ENCODE assay signal across 8 cellular contexts in genomic region chr19:45250832-45251451, GRCh38. TPM values are rescaled to one million over a fixed set of nuclear protein-coding genes. Genes with fewer than 3 reads are reported as not detected.
DNase-seq lines count a peak whose midpoint lies in the region; ATAC-seq and TF ChIP-seq lines count a peak whose summit lies in the region.

TSS of gene MARK4 (plus strand) at chr19:45251271. CDS start at chr19:45251589, 318 bp downstream.

- H3K9ac ChIP-seq in liver (ENCODE audit: low read depth in 1 of 2, low read length in 2 of 2): peak within 1 kb of the TSS; percentile 70 to 81

- H3K9me3 ChIP-seq in liver (ENCODE audit: control insufficient read depth in 4 of 4, low read length in 3 of 4): no peaks in the 10 kb centered on the region

- H3K4me3 ChIP-seq in dorsolateral prefrontal cortex (peak within 1 kb of the TSS; percentile 62 to 90 (median 82)), liver (ENCODE audit: low read depth in 1 of 3, low read length in 3 of 3) (peak within 1 kb of the TSS; percentile 82 to 92 (median 90))

- peak; percentile 51 for DNase-seq in ACHN
- peak; percentile 95 for DNase-seq in GM19238 (ENCODE audit: insufficient read length, low spot score)
- DNase-seq in NCI-H460 (ENCODE audit: extremely low read depth, low read depth): peak; percentile 36
- DNase-seq in activated CD4-positive, alpha-beta T cell treated with anti-CD3 and anti-CD28 coated beads, Interleukin-2, amount 50 U/mL, for 24 hours (ENCODE audit: low read depth in 1 of 2, low spot score in 1 of 2): peak; percentile 25 to 46
- DNase-seq in dorsolateral prefrontal cortex: peak in 7 of 10 donors; percentile 12 to 65 (median 49)
- DNase-seq in stimulated activated CD4-positive, alpha-beta T cell treated with anti-CD3 and anti-CD28 coated beads, Interleukin-4, amount 100 ng/mL, for 1 hour: peak; percentile 64

- in situ Hi-C loops in ACHN (cut with HindIII; ENCODE audit: low pct_ligation_motif_present, low pct_unique_long_range_greater_than_20kb, low sequenced_read_pairs): no loop called here

- H3K27ac ChIP-seq in dorsolateral prefrontal cortex: peak within 1 kb of the TSS in 51 of 59 donors; percentile 8 to 89 (median 68)
- H3K27ac ChIP-seq in liver (ENCODE audit: low read depth in 1 of 2, low read length in 2 of 2): peak within 1 kb of the TSS; percentile 61 to 64

- no peaks in the 10 kb centered on the region for H3K36me3 ChIP-seq in liver (ENCODE audit: control insufficient read depth in 4 of 4, insufficient read depth in 3 of 4, low read depth in 1 of 4, low read length in 3 of 4)

- intact Hi-C loops in dorsolateral prefrontal cortex (cut with DNase I): loop anchor here (5.0 to 10.0 kb wide), 2 partner anchors 74 to 246 kb away; partner anchors contain the start of genes BLOC1S3 (in 1 of the 2), RELB (in 1 of the 2) and TRAPPC6A (in 1 of the 2)

- H3K27me3 ChIP-seq in dorsolateral prefrontal cortex: no peaks in the 10 kb centered on the region
- no peaks in the 10 kb centered on the region for H3K27me3 ChIP-seq in liver (ENCODE audit: control insufficient read depth in 4 of 4, insufficient read depth in 4 of 4, low read length in 3 of 4)

- peaks cover 3 to 44% (median 31%) of the 10 kb centered on the region in 4 donors for H3K4me1 ChIP-seq in liver (ENCODE audit: control insufficient read depth in 4 of 4, insufficient read depth in 4 of 4, low read length in 3 of 4)

- no peak for ATAC-seq in GM18511 (IDR thresholded peaks at IDR 0.05; ENCODE audit: unreplicated experiment)

- TF ChIP-seq RAD21 in liver (IDR thresholded peaks at IDR 0.05): no peak

- 2% methylated on average over 58 of the region's 58 CpGs for WGBS in liver

- TF ChIP-seq CTCF in dorsolateral prefrontal cortex (IDR thresholded peaks at IDR 0.05 in 54 of 56, conservative IDR thresholded peaks at IDR 0.05 in 2 of 56; ENCODE audit: low read depth in 1 of 56, partially characterized antibody in 56 of 56) (peak in 1 of 56 donors; percentile 21), liver (IDR thresholded peaks at IDR 0.05; ENCODE audit: low read depth, low read length, missing input control) (no peak)

TF ChIP-seq in liver, 16 proteins besides CTCF, POLR2A, EP300 and RAD21:
- TF ChIP-seq YY1 (IDR thresholded peaks at IDR 0.05) (no peak), RXRA (IDR thresholded peaks at IDR 0.05) (no peak), FOXA2 (IDR thresholded peaks at IDR 0.05) (no peak)

RNA-seq across cellular contexts. Expression of gene MARK4, which starts in this region (rescaled TPM):
- 22.4 and 28.1 TPM in 2 replicates for total RNA-seq in NCI-H460 (2014; rRNA removed; shearing (Covaris generic))
- polyA plus RNA-seq in NCI-H460 (2014; cell fraction: nucleus; rRNA removed): 9.8 and 17.2 TPM in 2 replicates
- total RNA-seq in dorsolateral prefrontal cortex (100 to 1,000 TPM in 32 of 120 experiments, 10 to 100 TPM in 88; 50.2 to 129 (median 88.9) TPM), liver (1 to 10 TPM; 3.5 to 8.6 TPM)
- 10 to 100 TPM in 1 of 2 donors, 1 to 10 TPM in 1; 3.5 to 11.1 TPM for polyA plus RNA-seq in liver

Comparison
In these comparisons a context has a peak if more than half of its experiments do, and no peak if none do; other contexts are left out.
1. DNase-seq: peak in every context shown above with its lines; median percentile 95 in GM19238; 64 in stimulated activated CD4-positive, alpha-beta T cell treated with anti-CD3 and anti-CD28 coated beads, Interleukin-4, amount 100 ng/mL, for 1 hour; 51 in ACHN; 49 in dorsolateral prefrontal cortex; 36 in NCI-H460; 36 in activated CD4-positive, alpha-beta T cell treated with anti-CD3 and anti-CD28 coated beads, Interleukin-2, amount 50 U/mL, for 24 hours.